8 cellular contexts compared by ENCODE assay signal in the genomic region with DNA sequence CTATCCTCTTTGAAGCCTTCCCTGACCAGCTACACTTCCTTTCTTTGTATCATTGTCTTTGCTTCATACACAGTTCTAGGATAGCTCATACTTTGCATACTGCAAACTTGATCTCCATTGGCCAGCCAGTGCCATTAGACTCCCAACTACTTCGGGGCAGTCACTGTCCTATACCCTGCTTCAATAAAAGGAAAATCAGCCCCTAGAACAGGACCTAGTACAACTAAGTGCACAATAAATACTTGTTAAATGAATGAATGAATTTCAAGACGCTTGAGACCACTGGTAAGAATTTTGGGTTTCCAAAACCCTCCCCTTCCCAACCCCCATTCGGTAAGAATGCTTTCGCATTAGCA. TPM values are rescaled to one million over a fixed set of nuclear protein-coding genes. Genes with fewer than 3 reads are reported as not detected.
A peak's percentile ranks its signal among the peaks of the same experiment; 100 is the strongest.
DNase-seq lines count a peak whose midpoint lies in the region; ATAC-seq and TF ChIP-seq lines count a peak whose summit lies in the region.

No MANE protein-coding gene starts in this region.

- DNase-seq in Caco-2 (no peak), NB4 (ENCODE audit: low read depth) (no peak), midbrain (lab: John Stamatoyannopoulos, UW) (no peak), HuH-7 (ENCODE audit: low spot score) (no peak)
- DNase-seq in stimulated activated CD4-positive, alpha-beta T cell treated with anti-CD3 and anti-CD28 coated beads, Interleukin-15, amount 100 ng/mL, for 24 hours, result no peak

- H3K27me3 Mint-ChIP-seq in Caco-2 (ENCODE audit: insufficient read depth, unreplicated experiment), result no peaks in the 10 kb centered on the region

- H3K27me3 ChIP-seq in Caco-2 (replicated peaks; ENCODE audit: control insufficient read depth, insufficient read depth, low read length) (no peaks in the 10 kb centered on the region), ectodermal cell (ENCODE audit: control insufficient read depth, insufficient read depth, low read length, poor library complexity, severe bottlenecking) (peaks cover 6% of the 10 kb centered on the region), neuron (ENCODE audit: insufficient read depth, low read length) (no peaks in the 10 kb centered on the region)

- intact Hi-C loops in Caco-2 (cut with micrococcal nuclease; ENCODE audit: unreplicated experiment), result no loop called here

- H3K36me3 ChIP-seq in Caco-2 (ENCODE audit: control insufficient read depth, insufficient read depth, low read length), result no peaks in the 10 kb centered on the region
- H3K36me3 ChIP-seq in ectodermal cell (ENCODE audit: control insufficient read depth, insufficient read depth, low read length), result no peaks in the 10 kb centered on the region
- peaks cover 10% of the 10 kb centered on the region for H3K36me3 ChIP-seq in neuron (ENCODE audit: insufficient read depth, low read length)

- BruUV-seq in Caco-2 (replicated peaks; lab: Mats Ljungman, UMichigan), result TSS peak; percentile 35

- H3K4me3 ChIP-seq in Caco-2 (ENCODE audit: low read depth, low read length) (peak overlapping the region; percentile 80), NB4 (ENCODE audit: low read depth, low read length) (peak overlapping the region; percentile 74), ectodermal cell (ENCODE audit: insufficient read depth, low read depth, low read length) (peak overlapping the region; percentile 89), neuron (ENCODE audit: low read length) (peak overlapping the region; percentile 89)

- no peaks in the 10 kb centered on the region for H3K9me3 Mint-ChIP-seq in Caco-2 (ENCODE audit: unreplicated experiment)

- H3K36me3 Mint-ChIP-seq in Caco-2 (ENCODE audit: insufficient read depth, unreplicated experiment), result peaks cover 18% of the 10 kb centered on the region

- TF ChIP-seq POLR2A in NB4 (IDR thresholded peaks at IDR 0.05; ENCODE audit: extremely low read depth, insufficient read length), result no peak

- ATAC-seq in HG03442 (IDR thresholded peaks at IDR 0.05; ENCODE audit: unreplicated experiment), result no peak

- peak overlapping the region; percentile 87 for H2AFZ ChIP-seq in neuron (ENCODE audit: low read depth, low read length)

- CTCF ChIA-PET in Caco-2 (lab: Charles Lee), result no interaction called here

- H3K27ac ChIP-seq in ectodermal cell (ENCODE audit: insufficient read depth, low read depth, low read length, poor library complexity, severe bottlenecking), result no peak overlapping the region

- H3K4me1 ChIP-seq in Caco-2, result peaks cover 13% of the 10 kb centered on the region; the same call in 1 of the 2 replicates
- no peaks in the 10 kb centered on the region for H3K4me1 ChIP-seq in ectodermal cell (ENCODE audit: control insufficient read depth, insufficient read depth, low read length)
- peaks cover 11% of the 10 kb centered on the region for H3K4me1 ChIP-seq in neuron (ENCODE audit: insufficient read depth, low read length)

- TF ChIP-seq CTCF in Caco-2 (IDR thresholded peaks at IDR 0.05; ENCODE audit: insufficient read depth in 1 of 2, low read depth in 1 of 2, low read length in 1 of 2, severe bottlenecking in 1 of 2, unreplicated experiment in 1 of 2) (no peak), NB4 (IDR thresholded peaks at IDR 0.05; ENCODE audit: low read depth, low read length) (no peak)

- peak overlapping the region; percentile 90 for H3K4me3 Mint-ChIP-seq in Caco-2 (ENCODE audit: unreplicated experiment)

- POLR2A ChIA-PET in Caco-2 (lab: Charles Lee), result no interaction called here

- H3K4me1 Mint-ChIP-seq in Caco-2 (ENCODE audit: low read depth, unreplicated experiment), result peaks cover 19% of the 10 kb centered on the region

- H3K9me3 ChIP-seq in Caco-2 (no peaks in the 10 kb centered on the region), ectodermal cell (ENCODE audit: control insufficient read depth, low read length) (no peaks in the 10 kb centered on the region), neuron (ENCODE audit: low read length) (no peaks in the 10 kb centered on the region)

- 14 to 22% methylated on average over 4 of the region's 4 CpGs for WGBS in ectodermal cell, 2 experiments

- H3K27ac Mint-ChIP-seq in Caco-2 (ENCODE audit: unreplicated experiment), result peak overlapping the region; percentile 88

RNA-seq across cellular contexts. Expression of gene PIP4K2C, which starts 0.5 kb away (rescaled TPM):
- total RNA-seq in Caco-2 (2022), result 42.0 and 48.0 TPM in 2 replicates
- 26.4 TPM for polyA plus RNA-seq in ectodermal cell (2013, experiment 1 of 4)
- 27.3 TPM for polyA plus RNA-seq in ectodermal cell (2013, experiment 2 of 4)
- 17.6 TPM for polyA plus RNA-seq in ectodermal cell (2013, experiment 3 of 4)
- 19.5 TPM for polyA plus RNA-seq in ectodermal cell (2013, experiment 4 of 4)

RNA-seq across cellular contexts. Expression of gene DTX3, which starts 14.1 kb away (rescaled TPM):
- total RNA-seq in Caco-2 (2022), result 17.4 and 20.4 TPM in 2 replicates
- polyA plus RNA-seq in ectodermal cell (2013, experiment 1 of 4), result 103 TPM
- polyA plus RNA-seq in ectodermal cell (2013, experiment 2 of 4), result 109 TPM
- polyA plus RNA-seq in ectodermal cell (2013, experiment 3 of 4), result 99.4 TPM
- polyA plus RNA-seq in ectodermal cell (2013, experiment 4 of 4), result 114 TPM

RNA-seq across cellular contexts. Expression of gene ARHGEF25, which starts 20.7 kb away (rescaled TPM):
- total RNA-seq in Caco-2 (2022), result 5.2 and 5.5 TPM in 2 replicates
- polyA plus RNA-seq in ectodermal cell (2013, experiment 1 of 4), result 44.2 TPM
- polyA plus RNA-seq in ectodermal cell (2013, experiment 2 of 4), result 44.4 TPM
- polyA plus RNA-seq in ectodermal cell (2013, experiment 3 of 4), result 36.2 TPM
- 40.9 TPM for polyA plus RNA-seq in ectodermal cell (2013, experiment 4 of 4)

RNA-seq across cellular contexts. Expression of gene KIF5A, which starts 40.7 kb away (rescaled TPM):
- total RNA-seq in Caco-2 (2022), result 0.05 TPM in 1 of 2 replicates, not detected in the other
- 18.9 TPM for polyA plus RNA-seq in ectodermal cell (2013, experiment 1 of 4)
- polyA plus RNA-seq in ectodermal cell (2013, experiment 2 of 4), result 19.1 TPM
- polyA plus RNA-seq in ectodermal cell (2013, experiment 3 of 4), result 14.0 TPM
- 15.9 TPM for polyA plus RNA-seq in ectodermal cell (2013, experiment 4 of 4)

RNA-seq across cellular contexts. Expression of gene B4GALNT1, which starts 42.5 kb away (rescaled TPM):
- 4.2 and 5.7 TPM in 2 replicates for total RNA-seq in Caco-2 (2022)
- polyA plus RNA-seq in ectodermal cell (2013, experiment 1 of 4), result 4.7 TPM
- 2.7 TPM for polyA plus RNA-seq in ectodermal cell (2013, experiment 2 of 4)
- 2.9 TPM for polyA plus RNA-seq in ectodermal cell (2013, experiment 3 of 4)
- 2.4 TPM for polyA plus RNA-seq in ectodermal cell (2013, experiment 4 of 4)
